Comparison of ENCODE assay signal across 1 cellular context in genomic region chr11:68002943-68003845, GRCh38.
TF ChIP-seq lines count a peak whose summit lies in the region.

No MANE protein-coding gene starts in this region.

TF ChIP-seq in IMR-90, 13 proteins besides CTCF, POLR2A, EP300 and RAD21 (continued from another document):
- TF ChIP-seq USF2 (IDR thresholded peaks at IDR 0.05; ENCODE audit: low read depth, low read length) (no peak), SMC3 (IDR thresholded peaks at IDR 0.05; ENCODE audit: low read depth, low read length) (no peak)
